In genomic region chr2:63270717-63271116, GRCh38 we compare ENCODE assay signal across 8 cellular contexts.
"Had no signal": no experiment of that assay in that cellular context is flagged by ENCODE, and none has a peak within 500 bp of the region (broad histone marks: within the 10 kb centered on the region; RNA-seq: fewer than 3 reads in every experiment).

No MANE protein-coding gene starts in this region.

- H3K9ac ChIP-seq: GM23248, KMS-11 had no signal

- H3K4me2 ChIP-seq: KMS-11 had no signal

- H3K27ac ChIP-seq: GM23248, KMS-11 had no signal

- DNase-seq: GM23248, GOT3, H9, HCEC 1CT, KBM-7 had no signal

- FAIRE-seq: H54, HTR-8/SVneo had no signal

- H2AFZ ChIP-seq: GM23248 had no signal

- H3K4me3 ChIP-seq: GM23248 had no signal
